In the genomic region with DNA sequence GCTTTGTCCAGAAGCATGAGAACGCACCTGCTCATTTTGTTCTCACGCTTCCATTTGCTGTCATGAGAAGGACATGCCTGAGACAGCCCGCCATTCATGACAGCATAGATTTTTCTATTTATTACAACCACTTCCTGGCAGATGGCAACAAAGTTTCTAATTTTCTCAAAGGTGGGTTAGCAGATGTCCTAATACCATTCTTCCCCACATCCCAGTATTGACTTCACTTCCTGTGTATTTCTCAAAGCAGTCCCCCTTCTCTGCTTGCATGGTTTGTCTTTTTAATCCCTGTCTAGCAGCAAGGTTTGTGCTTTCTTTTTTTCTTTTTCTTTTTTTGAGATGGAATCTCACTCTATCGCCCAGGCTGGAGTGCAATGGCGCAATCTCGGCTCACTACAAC, we compare ENCODE assay signal across 22 cellular contexts.
DNase-seq lines count a peak whose midpoint lies in the region; ATAC-seq and TF ChIP-seq lines count a peak whose summit lies in the region.
"Had no signal": no experiment of that assay in that cellular context is flagged by ENCODE, and none has a peak within 500 bp of the region (broad histone marks: within the 10 kb centered on the region; RNA-seq: fewer than 3 reads in every experiment).

No MANE protein-coding gene starts in this region.

- H3K79me2 ChIP-seq in DND-41 (ENCODE audit: insufficient read depth, low read length) (no peaks in the 10 kb centered on the region), osteoblast (ENCODE audit: insufficient read depth, low read length) (no peaks in the 10 kb centered on the region)

- ATAC-seq in DND-41 (ENCODE audit: insufficient read depth, low read depth) (no peak), HG02623 (IDR thresholded peaks at IDR 0.05; ENCODE audit: unreplicated experiment) (no peak)

- DNase-seq in DND-41 (no peak), NAMALWA (ENCODE audit: low spot score) (peak; percentile 28), osteoblast (ENCODE audit: insufficient read length, low spot score, missing footprints) (peak; percentile 46), putamen (ENCODE audit: low spot score) (no peak), MCF 10A (ENCODE audit: unreplicated experiment) (no peak)
- peak; percentile 68 for DNase-seq in Jurkat, Clone E6-1 (ENCODE audit: low read depth, low spot score)
- DNase-seq: 8988T; ACHN; BE2C; C1 segment of cervical spinal cord; CD4-positive, alpha-beta memory T cell; CD4-positive, CD25-positive, alpha-beta regulatory T cell; CD8-positive, alpha-beta memory T cell; COR-L47; DMS 273 treated with DMSO at 0.1 percent for 48 hours; DMS153; DMS53; DMS79; GF-D8 had no signal

- no peaks in the 10 kb centered on the region for H3K27me3 ChIP-seq in DND-41 (ENCODE audit: insufficient read depth, low read length, poor library complexity)
- peaks cover 3% of the 10 kb centered on the region for H3K27me3 ChIP-seq in osteoblast (ENCODE audit: insufficient read depth, low read length)
- H3K27me3 ChIP-seq: BE2C, BLaER1 had no signal

- BruUV-seq in MCF 10A (replicated peaks; lab: Mats Ljungman, UMichigan): no TSS peak

- no peak overlapping the region for H3K4me2 ChIP-seq in DND-41 (ENCODE audit: insufficient read depth, low read length)
- no peak overlapping the region for H3K4me2 ChIP-seq in osteoblast (ENCODE audit: insufficient read depth, low read length)
- H3K4me2 ChIP-seq: BLaER1 had no signal

- peaks cover 4% of the 10 kb centered on the region for H3K4me1 Mint-ChIP-seq in MCF 10A (ENCODE audit: insufficient read depth, unreplicated experiment)
- H3K4me1 Mint-ChIP-seq: CD14-positive monocyte; CD4-positive, alpha-beta memory T cell; CD4-positive, CD25-positive, alpha-beta regulatory T cell; CD8-positive, alpha-beta memory T cell had no signal

- no peaks in the 10 kb centered on the region for H3K27me3 Mint-ChIP-seq in MCF 10A (ENCODE audit: insufficient read depth, unreplicated experiment)

- POLR2A ChIA-PET in MCF 10A (lab: Yijun Ruan, JAX): no interaction called here

- H3K27ac ChIP-seq in DND-41 (ENCODE audit: low read length) (no peak overlapping the region), osteoblast (ENCODE audit: low read depth, low read length) (no peak overlapping the region)
- H3K27ac ChIP-seq: BLaER1 had no signal

- no peak overlapping the region for H3K27ac Mint-ChIP-seq in MCF 10A (ENCODE audit: low read depth, unreplicated experiment)
- H3K27ac Mint-ChIP-seq: CD14-positive monocyte; CD4-positive, alpha-beta memory T cell; CD4-positive, CD25-positive, alpha-beta regulatory T cell; CD8-positive, alpha-beta memory T cell had no signal

- H2AFZ ChIP-seq in DND-41 (ENCODE audit: low read depth, low read length) (peak overlapping the region; percentile 2; the same call in 1 of the 2 replicates), osteoblast (ENCODE audit: low read length) (no peak overlapping the region)

- H3K9me3 ChIP-seq in DND-41 (ENCODE audit: insufficient read depth, low read length, severe bottlenecking) (no peaks in the 10 kb centered on the region), osteoblast (ENCODE audit: low read depth, low read length) (no peaks in the 10 kb centered on the region)
- H3K9me3 ChIP-seq: BE2C, BLaER1 had no signal

- intact Hi-C loops in MCF 10A (cut with micrococcal nuclease): no loop called here

- CTCF ChIA-PET in MCF 10A (lab: Yijun Ruan, JAX): interaction anchor here (0.5 to 2.2 kb wide), 4 partner anchors 10 to 1858 kb away, joined by 3 to 18 read pairs (median 6); no protein-coding TSS in a partner anchor

- no peaks in the 10 kb centered on the region for H4K20me1 ChIP-seq in DND-41 (ENCODE audit: insufficient read depth, low read length)
- no peaks in the 10 kb centered on the region for H4K20me1 ChIP-seq in osteoblast (ENCODE audit: insufficient read depth, low read length)
- H4K20me1 ChIP-seq: BLaER1 had no signal

- TF ChIP-seq CTCF in DND-41 (IDR thresholded peaks at IDR 0.05; ENCODE audit: borderline replicate concordance, extremely low read depth, low read length, poor library complexity, severe bottlenecking) (no peak), osteoblast (IDR thresholded peaks at IDR 0.05; ENCODE audit: extremely low read depth, low read depth, low read length) (no peak), MCF 10A (IDR thresholded peaks at IDR 0.05; ENCODE audit: unreplicated experiment) (no peak)

- H3K9me3 Mint-ChIP-seq in MCF 10A (ENCODE audit: unreplicated experiment): peaks cover 6% of the 10 kb centered on the region

- H3K36me3 ChIP-seq in DND-41 (ENCODE audit: insufficient read depth, low read length) (no peaks in the 10 kb centered on the region), osteoblast (ENCODE audit: insufficient read depth, low read length) (no peaks in the 10 kb centered on the region)
- H3K36me3 ChIP-seq: BE2C, BLaER1 had no signal

- no peak overlapping the region for H3K9ac ChIP-seq in DND-41 (ENCODE audit: low read depth, low read length)
- H3K9ac ChIP-seq: BLaER1 had no signal

- H3K4me3 ChIP-seq in DND-41 (ENCODE audit: low read depth in 1 of 2, low read length in 2 of 2) (no peak overlapping the region), osteoblast (ENCODE audit: insufficient read depth, low read length) (no peak overlapping the region)
- H3K4me3 ChIP-seq in Jurkat, Clone E6-1 (ENCODE audit: low read length): no peak overlapping the region
- H3K4me3 ChIP-seq: BLaER1 had no signal

- H3K4me1 ChIP-seq in DND-41 (ENCODE audit: insufficient read depth, low read length): no peaks in the 10 kb centered on the region
- H3K4me1 ChIP-seq in osteoblast (ENCODE audit: insufficient read depth, low read length): no peaks in the 10 kb centered on the region
- H3K4me1 ChIP-seq: BE2C, BLaER1 had no signal

- no peak overlapping the region for H3K4me3 Mint-ChIP-seq in MCF 10A (ENCODE audit: unreplicated experiment)
- H3K4me3 Mint-ChIP-seq: CD14-positive monocyte; CD4-positive, alpha-beta memory T cell; CD4-positive, CD25-positive, alpha-beta regulatory T cell; CD8-positive, alpha-beta memory T cell had no signal

- no peaks in the 10 kb centered on the region for H3K36me3 Mint-ChIP-seq in MCF 10A (ENCODE audit: insufficient read depth, unreplicated experiment)
- H3K36me3 Mint-ChIP-seq: CD14-positive monocyte; CD4-positive, alpha-beta memory T cell; CD4-positive, CD25-positive, alpha-beta regulatory T cell; CD8-positive, alpha-beta memory T cell had no signal

Comparison
In these comparisons a context has a peak if more than half of its experiments do, and no peak if none do; other contexts are left out.
1. DNase-seq: peak in Jurkat, Clone E6-1 (single experiment), NAMALWA (single experiment) and osteoblast (single experiment); none in DND-41 (single experiment), putamen (single experiment) and MCF 10A (single experiment).